17 cellular contexts compared by ENCODE assay signal in genomic region chr3:126481808-126482502, GRCh38. TPM values are rescaled to one million over a fixed set of nuclear protein-coding genes. Genes with fewer than 3 reads are reported as not detected.
DNase-seq lines count a peak whose midpoint lies in the region; ATAC-seq lines count a peak whose summit lies in the region.
"Had no signal": no experiment of that assay in that cellular context is flagged by ENCODE, and none has a peak within 500 bp of the region (broad histone marks: within the 10 kb centered on the region; RNA-seq: fewer than 3 reads in every experiment).

No MANE protein-coding gene starts in this region.

- H3K4me3 ChIP-seq in CD8-positive, alpha-beta memory T cell (ENCODE audit: low read length), result no peak overlapping the region

- ATAC-seq in stimulated activated naive CD8-positive, alpha-beta T cell treated with anti-CD3 and anti-CD28 coated beads, Interleukin-15, Interleukin-2, amounts not matched to agents 100 U/mL and 50 U/mL, for 24 hours, result peak; percentile 8
- no peak for ATAC-seq in stimulated activated naive CD8-positive, alpha-beta T cell treated with anti-CD3 and anti-CD28 coated beads, Interleukin-15, amount 100 ng/mL, for 72 hours
- ATAC-seq in HG02798 (IDR thresholded peaks at IDR 0.05; ENCODE audit: poor library complexity, unreplicated experiment) (no peak), GM21619 (IDR thresholded peaks at IDR 0.05; ENCODE audit: unreplicated experiment) (no peak)

- peaks cover 3% of the 10 kb centered on the region for H3K4me1 ChIP-seq in CD8-positive, alpha-beta memory T cell (ENCODE audit: insufficient read depth, low read length)

- no peaks in the 10 kb centered on the region for H3K36me3 Mint-ChIP-seq in activated CD4-positive, alpha-beta memory T cell treated with anti-CD3 and anti-CD28 coated beads for 36 hours
- no peaks in the 10 kb centered on the region for H3K36me3 Mint-ChIP-seq in CD8-positive, alpha-beta memory T cell
- H3K36me3 Mint-ChIP-seq: memory B cell had no signal

- CTCF ChIA-PET in activated CD4-positive, alpha-beta memory T cell treated with anti-CD3 and anti-CD28 coated beads for 36 hours (lab: Charles Lee), result no interaction called here
- CTCF ChIA-PET in CD8-positive, alpha-beta memory T cell (lab: Charles Lee), result no interaction called here

- no peaks in the 10 kb centered on the region for H3K9me3 Mint-ChIP-seq in stimulated activated naive CD8-positive, alpha-beta T cell treated with anti-CD3 and anti-CD28 coated beads, Interleukin-15, amount 100 ng/mL, for 72 hours
- no peaks in the 10 kb centered on the region for H3K9me3 Mint-ChIP-seq in activated CD4-positive, alpha-beta memory T cell treated with anti-CD3 and anti-CD28 coated beads for 36 hours
- no peaks in the 10 kb centered on the region for H3K9me3 Mint-ChIP-seq in CD8-positive, alpha-beta memory T cell
- H3K9me3 Mint-ChIP-seq: activated naive CD4-positive, alpha-beta T cell treated with anti-CD3 and anti-CD28 coated beads for 36 hours; memory B cell had no signal

- no peaks in the 10 kb centered on the region for H3K27me3 Mint-ChIP-seq in stimulated activated naive CD8-positive, alpha-beta T cell treated with anti-CD3 and anti-CD28 coated beads, Interleukin-15, amount 100 ng/mL, for 72 hours
- no peaks in the 10 kb centered on the region for H3K27me3 Mint-ChIP-seq in activated CD4-positive, alpha-beta memory T cell treated with anti-CD3 and anti-CD28 coated beads for 36 hours
- peaks cover 0 to 2% of the 10 kb centered on the region in 2 donors for H3K27me3 Mint-ChIP-seq in CD8-positive, alpha-beta memory T cell

- H3K4me1 Mint-ChIP-seq in stimulated activated naive CD8-positive, alpha-beta T cell treated with anti-CD3 and anti-CD28 coated beads, Interleukin-15, amount 100 ng/mL, for 72 hours, result peaks cover 13% of the 10 kb centered on the region
- H3K4me1 Mint-ChIP-seq in activated CD4-positive, alpha-beta memory T cell treated with anti-CD3 and anti-CD28 coated beads for 36 hours (ENCODE audit: low read depth), result peaks cover 10% of the 10 kb centered on the region
- H3K4me1 Mint-ChIP-seq in CD8-positive, alpha-beta memory T cell, result peaks cover 8 to 12% (median 10%) of the 10 kb centered on the region in 3 donors

- no peaks in the 10 kb centered on the region for H3K36me3 ChIP-seq in CD8-positive, alpha-beta memory T cell (ENCODE audit: insufficient read depth, low read length)

- H3K4me3 Mint-ChIP-seq in stimulated activated naive CD8-positive, alpha-beta T cell treated with anti-CD3 and anti-CD28 coated beads, Interleukin-15, amount 100 ng/mL, for 72 hours, result no peak overlapping the region
- no peak overlapping the region for H3K4me3 Mint-ChIP-seq in activated CD4-positive, alpha-beta memory T cell treated with anti-CD3 and anti-CD28 coated beads for 36 hours
- no peak overlapping the region for H3K4me3 Mint-ChIP-seq in CD8-positive, alpha-beta memory T cell
- H3K4me3 Mint-ChIP-seq: activated naive CD4-positive, alpha-beta T cell treated with anti-CD3 and anti-CD28 coated beads for 36 hours; memory B cell had no signal

- peak overlapping the region in 1 of 2 donors; percentile 35 for H3K27ac Mint-ChIP-seq in stimulated activated naive CD8-positive, alpha-beta T cell treated with anti-CD3 and anti-CD28 coated beads, Interleukin-15, amount 100 ng/mL, for 72 hours
- no peak overlapping the region for H3K27ac Mint-ChIP-seq in activated CD4-positive, alpha-beta memory T cell treated with anti-CD3 and anti-CD28 coated beads for 36 hours
- no peak overlapping the region for H3K27ac Mint-ChIP-seq in CD8-positive, alpha-beta memory T cell
- H3K27ac Mint-ChIP-seq: activated naive CD4-positive, alpha-beta T cell treated with anti-CD3 and anti-CD28 coated beads for 36 hours; memory B cell had no signal

- no peak for DNase-seq in stimulated activated naive CD8-positive, alpha-beta T cell treated with anti-CD3 and anti-CD28 coated beads, Interleukin-15, Interleukin-2, amounts not matched to agents 100 U/mL and 50 U/mL, for 24 hours
- DNase-seq in stimulated activated naive CD8-positive, alpha-beta T cell treated with anti-CD3 and anti-CD28 coated beads, Interleukin-15, amount 100 ng/mL, for 72 hours, result no peak
- peak; percentile 39 for DNase-seq in amniotic epithelial cell (ENCODE audit: low read depth)
- DNase-seq in kidney tubule cell (ENCODE audit: low spot score), result peak; percentile 27
- DNase-seq in activated CD4-positive, alpha-beta memory T cell treated with anti-CD3 and anti-CD28 coated beads for 36 hours, result no peak
- no peak for DNase-seq in CD8-positive, alpha-beta memory T cell
- DNase-seq: activated CD8-positive, alpha-beta memory T cell treated with anti-CD3 and anti-CD28 coated beads for 24 hours; activated naive CD4-positive, alpha-beta T cell treated with anti-CD3 and anti-CD28 coated beads for 36 hours; central memory CD4-positive, alpha-beta T cell; DND-41 had no signal

- H3K27me3 ChIP-seq in CD8-positive, alpha-beta memory T cell (ENCODE audit: insufficient read depth, low read length, poor library complexity, severe bottlenecking), result no peaks in the 10 kb centered on the region

- POLR2A ChIA-PET in activated CD4-positive, alpha-beta memory T cell treated with anti-CD3 and anti-CD28 coated beads for 36 hours (lab: Charles Lee), result no interaction called here
- POLR2A ChIA-PET in CD8-positive, alpha-beta memory T cell (lab: Charles Lee), result no interaction called here

- no peaks in the 10 kb centered on the region for H3K9me3 ChIP-seq in CD8-positive, alpha-beta memory T cell (ENCODE audit: low read length)

- intact Hi-C loops in activated CD4-positive, alpha-beta memory T cell treated with anti-CD3 and anti-CD28 coated beads for 36 hours (cut with micrococcal nuclease), result no loop called here

- H3K27ac ChIP-seq in CD8-positive, alpha-beta memory T cell (ENCODE audit: low read depth, low read length), result no peak overlapping the region
- H3K27ac ChIP-seq: RWPE1 had no signal

RNA-seq across cellular contexts. Expression of gene ZXDC, which starts 6.3 kb away (rescaled TPM):
- total RNA-seq in activated CD4-positive, alpha-beta memory T cell treated with anti-CD3 and anti-CD28 coated beads for 36 hours, result 10 to 100 TPM; 18.2 to 19.1 TPM
- 10 to 100 TPM; 24.2 to 25.0 TPM for total RNA-seq in CD8-positive, alpha-beta memory T cell
- polyA plus RNA-seq in CD8-positive, alpha-beta memory T cell, result 24.6 TPM

RNA-seq across cellular contexts. Expression of gene UROC1, which starts 35.6 kb away (rescaled TPM):
- total RNA-seq in activated CD4-positive, alpha-beta memory T cell treated with anti-CD3 and anti-CD28 coated beads for 36 hours, result not detected
- total RNA-seq in CD8-positive, alpha-beta memory T cell, result not detected
- not detected for polyA plus RNA-seq in CD8-positive, alpha-beta memory T cell
- total RNA-seq: activated naive CD4-positive, alpha-beta T cell treated with anti-CD3 and anti-CD28 coated beads for 36 hours; H4; osteocyte; ureter had no signal

RNA-seq across cellular contexts. Expression of gene CHST13, which starts 42.0 kb away (rescaled TPM):
- total RNA-seq in activated CD4-positive, alpha-beta memory T cell treated with anti-CD3 and anti-CD28 coated beads for 36 hours, result not detected
- under 1 TPM; 0.24 to 0.31 TPM for total RNA-seq in CD8-positive, alpha-beta memory T cell
- polyA plus RNA-seq in CD8-positive, alpha-beta memory T cell, result not detected
- total RNA-seq: activated naive CD4-positive, alpha-beta T cell treated with anti-CD3 and anti-CD28 coated beads for 36 hours; osteocyte; ureter had no signal

Comparison
In these comparisons a context has a peak if more than half of its experiments do, and no peak if none do; other contexts are left out.
1. DNase-seq: peak in amniotic epithelial cell (single experiment) and kidney tubule cell (single experiment); none in stimulated activated naive CD8-positive, alpha-beta T cell treated with anti-CD3 and anti-CD28 coated beads, Interleukin-15, Interleukin-2, amounts not matched to agents 100 U/mL and 50 U/mL, for 24 hours (single experiment), stimulated activated naive CD8-positive, alpha-beta T cell treated with anti-CD3 and anti-CD28 coated beads, Interleukin-15, amount 100 ng/mL, for 72 hours (0 of 2), activated CD4-positive, alpha-beta memory T cell treated with anti-CD3 and anti-CD28 coated beads for 36 hours (single experiment) and CD8-positive, alpha-beta memory T cell (0 of 5).